ENCODE assay signal across 1 cellular context in the genomic region with DNA sequence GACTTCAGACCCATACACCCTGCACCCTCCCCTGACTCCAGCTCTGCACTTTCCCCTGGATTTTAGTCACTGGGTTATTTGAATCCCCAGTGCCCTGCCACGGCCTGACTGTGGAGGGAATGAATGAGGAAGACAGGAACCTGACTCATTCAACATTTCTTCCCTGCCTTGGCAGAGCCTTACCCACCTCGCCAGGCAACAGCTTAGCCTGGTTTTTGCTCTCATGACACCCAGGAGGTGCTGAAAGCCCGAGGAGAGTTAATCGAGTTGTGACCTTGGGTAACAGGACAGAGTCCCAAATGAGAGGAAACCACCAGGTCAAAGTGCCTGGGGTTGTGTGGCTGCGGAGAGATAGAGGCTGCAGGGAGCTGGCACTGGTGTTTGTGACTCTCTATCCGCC.
TF ChIP-seq lines count a peak whose summit lies in the region.

No MANE protein-coding gene starts in this region.

TF ChIP-seq in H1, 55 proteins besides CTCF, POLR2A, EP300 and RAD21 (continued from another document):
- TF ChIP-seq, protein P1, sequence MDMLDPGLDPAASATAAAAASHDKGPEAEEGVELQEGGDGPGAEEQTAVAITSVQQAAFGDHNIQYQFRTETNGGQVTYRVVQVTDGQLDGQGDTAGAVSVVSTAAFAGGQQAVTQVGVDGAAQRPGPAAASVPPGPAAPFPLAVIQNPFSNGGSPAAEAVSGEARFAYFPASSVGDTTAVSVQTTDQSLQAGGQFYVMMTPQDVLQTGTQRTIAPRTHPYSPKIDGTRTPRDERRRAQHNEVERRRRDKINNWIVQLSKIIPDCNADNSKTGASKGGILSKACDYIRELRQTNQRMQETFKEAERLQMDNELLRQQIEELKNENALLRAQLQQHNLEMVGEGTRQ (IDR thresholded peaks at IDR 0.05; ENCODE audit: low read length): no peak
- TF ChIP-seq NRF1 (IDR thresholded peaks at IDR 0.05; ENCODE audit: low read depth, low read length) (no peak), EGR1 (IDR thresholded peaks at IDR 0.05; ENCODE audit: borderline replicate concordance, low read depth, low read length) (no peak), YY1 (IDR thresholded peaks at IDR 0.05; ENCODE audit: low read depth, low read length) (no peak), FOSL1 (IDR thresholded peaks at IDR 0.05; ENCODE audit: insufficient read depth, low read depth, low read length) (no peak), HDAC6 (IDR thresholded peaks at IDR 0.05; ENCODE audit: low read depth, low read length) (no peak), BCL11A (IDR thresholded peaks at IDR 0.05; ENCODE audit: low read depth in 2 of 2, low read length in 2 of 2) (no peak), CBX8 (IDR thresholded peaks at IDR 0.05; ENCODE audit: borderline replicate concordance, low read depth, low read length) (no peak), MAFK (IDR thresholded peaks at IDR 0.05; ENCODE audit: low read depth, low read length) (no peak), SUZ12 (IDR thresholded peaks at IDR 0.05; ENCODE audit: low read length) (no peak), PHF8 (conservative IDR thresholded peaks at IDR 0.05; ENCODE audit: low read depth, low read length) (no peak), SP1 (IDR thresholded peaks at IDR 0.05; ENCODE audit: low read depth, low read length) (no peak), SAP30 (IDR thresholded peaks at IDR 0.05; ENCODE audit: insufficient read depth, insufficient replicate concordance, low read length) (no peak), HDAC2 (IDR thresholded peaks at IDR 0.05; ENCODE audit: borderline replicate concordance in 1 of 2, low read depth in 2 of 2, low read length in 2 of 2) (no peak), SP2 (IDR thresholded peaks at IDR 0.05; ENCODE audit: low read length) (no peak)
- TF ChIP-seq, protein P2, sequence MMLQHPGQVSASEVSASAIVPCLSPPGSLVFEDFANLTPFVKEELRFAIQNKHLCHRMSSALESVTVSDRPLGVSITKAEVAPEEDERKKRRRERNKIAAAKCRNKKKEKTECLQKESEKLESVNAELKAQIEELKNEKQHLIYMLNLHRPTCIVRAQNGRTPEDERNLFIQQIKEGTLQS (IDR thresholded peaks at IDR 0.05; ENCODE audit: insufficient read depth, low read depth, low read length): no peak
